ENCODE assay signal across 17 cellular contexts in the genomic region with DNA sequence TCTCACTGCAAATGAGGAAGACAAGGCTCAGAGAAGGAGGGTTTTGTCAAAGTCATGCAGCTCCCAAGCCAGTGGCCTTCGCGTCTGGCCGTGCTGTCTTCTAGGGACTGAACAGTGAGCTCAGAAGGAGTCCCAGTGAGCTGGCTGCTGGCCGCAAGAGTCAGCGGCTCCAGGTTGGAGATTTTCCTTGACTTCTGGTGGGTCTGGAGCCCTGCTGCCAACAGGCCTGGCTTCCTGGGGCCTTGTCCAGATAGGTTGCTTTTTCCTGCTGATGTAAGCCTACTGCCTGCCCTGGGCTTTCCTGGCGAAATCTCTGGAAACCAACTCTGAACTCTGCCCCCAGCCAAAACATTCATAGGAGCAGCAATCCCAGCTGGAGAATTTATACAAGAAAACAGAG.
"Had no signal": no experiment of that assay in that cellular context is flagged by ENCODE, and none has a peak within 500 bp of the region (broad histone marks: within the 10 kb centered on the region; RNA-seq: fewer than 3 reads in every experiment).

No MANE protein-coding gene starts in this region.

- H3K4me1 Mint-ChIP-seq: activated CD4-positive, alpha-beta T cell treated with anti-CD3 and anti-CD28 coated beads, Interleukin-2, amount 10 ng/mL, durations not matched to agents 24 days and 14 days; central memory CD8-positive, alpha-beta T cell; T-cell had no signal

- H3K4me1 ChIP-seq: gastroesophageal sphincter, lower lobe of right lung, transverse colon, vagina had no signal

- H3K4me3 ChIP-seq: gastroesophageal sphincter, lower lobe of right lung, transverse colon, vagina had no signal

- H3K27me3 Mint-ChIP-seq: activated CD4-positive, alpha-beta T cell treated with anti-CD3 and anti-CD28 coated beads, Interleukin-2, amount 10 ng/mL, durations not matched to agents 24 days and 14 days; activated CD8-positive, alpha-beta T cell treated with anti-CD3 and anti-CD28 coated beads for 36 hours; activated T-cell treated with anti-CD3 and anti-CD28 coated beads, Interleukin-2, amount 50 U/mL, for 24 hours; T-cell had no signal

- H3K27me3 ChIP-seq: brain microvascular endothelial cell, gastroesophageal sphincter, transverse colon, vagina had no signal

- H3K36me3 Mint-ChIP-seq: mesothelial cell of epicardium, T-cell had no signal

- H3K27ac ChIP-seq: brain microvascular endothelial cell, gastroesophageal sphincter, lower lobe of right lung, transverse colon, vagina had no signal

- H3K9me3 ChIP-seq: lower lobe of right lung, transverse colon, vagina had no signal

- H3K9me3 Mint-ChIP-seq: activated CD4-positive, alpha-beta T cell treated with anti-CD3 and anti-CD28 coated beads, Interleukin-2, amount 10 ng/mL, durations not matched to agents 24 days and 14 days; activated CD8-positive, alpha-beta T cell treated with anti-CD3 and anti-CD28 coated beads for 36 hours; activated naive CD4-positive, alpha-beta T cell treated with anti-CD3 and anti-CD28 coated beads for 36 hours; activated T-cell treated with anti-CD3 and anti-CD28 coated beads, Interleukin-2, amount 50 U/mL, for 24 hours; central memory CD8-positive, alpha-beta T cell; mesothelial cell of epicardium; nephron; stimulated activated naive CD8-positive, alpha-beta T cell treated with anti-CD3 and anti-CD28 coated beads, Interleukin-15, Interleukin-2, amounts not matched to agents 100 ng/mL and 50 ng/mL, for 24 hours had no signal

- H3K27ac Mint-ChIP-seq: activated CD4-positive, alpha-beta T cell treated with anti-CD3 and anti-CD28 coated beads, Interleukin-2, amount 10 ng/mL, durations not matched to agents 24 days and 14 days; activated CD8-positive, alpha-beta T cell treated with anti-CD3 and anti-CD28 coated beads for 36 hours; activated naive CD4-positive, alpha-beta T cell treated with anti-CD3 and anti-CD28 coated beads for 36 hours; activated T-cell treated with anti-CD3 and anti-CD28 coated beads, Interleukin-2, amount 50 U/mL, for 24 hours; mesothelial cell of epicardium; nephron; stimulated activated naive CD8-positive, alpha-beta T cell treated with anti-CD3 and anti-CD28 coated beads, Interleukin-15, Interleukin-2, amounts not matched to agents 100 ng/mL and 50 ng/mL, for 24 hours; T-cell had no signal

- DNase-seq: activated CD4-positive, alpha-beta T cell treated with anti-CD3 and anti-CD28 coated beads, Interleukin-2, amount 10 ng/mL, durations not matched to agents 24 days and 14 days; activated CD8-positive, alpha-beta T cell treated with anti-CD3 and anti-CD28 coated beads for 36 hours; activated naive CD4-positive, alpha-beta T cell treated with anti-CD3 and anti-CD28 coated beads for 36 hours; activated T-cell treated with anti-CD3 and anti-CD28 coated beads, Interleukin-2, amount 50 U/mL, for 24 hours; brain microvascular endothelial cell; effector CD4-positive, alpha-beta T cell; lower lobe of right lung; posterior cingulate gyrus; T-cell; T-helper 9 cell; transverse colon had no signal

- ATAC-seq: activated CD8-positive, alpha-beta T cell treated with anti-CD3 and anti-CD28 coated beads for 36 hours; gastroesophageal sphincter; lower lobe of right lung; T-cell had no signal

- H3K4me3 Mint-ChIP-seq: activated CD4-positive, alpha-beta T cell treated with anti-CD3 and anti-CD28 coated beads, Interleukin-2, amount 10 ng/mL, durations not matched to agents 24 days and 14 days; activated CD8-positive, alpha-beta T cell treated with anti-CD3 and anti-CD28 coated beads for 36 hours; activated naive CD4-positive, alpha-beta T cell treated with anti-CD3 and anti-CD28 coated beads for 36 hours; activated T-cell treated with anti-CD3 and anti-CD28 coated beads, Interleukin-2, amount 50 U/mL, for 24 hours; central memory CD8-positive, alpha-beta T cell; mesothelial cell of epicardium; nephron; stimulated activated naive CD8-positive, alpha-beta T cell treated with anti-CD3 and anti-CD28 coated beads, Interleukin-15, Interleukin-2, amounts not matched to agents 100 ng/mL and 50 ng/mL, for 24 hours; T-cell had no signal

- H3K36me3 ChIP-seq: brain microvascular endothelial cell, gastroesophageal sphincter, lower lobe of right lung, transverse colon, vagina had no signal
